Comparison of ENCODE assay signal across 1 cellular context in the genomic region with DNA sequence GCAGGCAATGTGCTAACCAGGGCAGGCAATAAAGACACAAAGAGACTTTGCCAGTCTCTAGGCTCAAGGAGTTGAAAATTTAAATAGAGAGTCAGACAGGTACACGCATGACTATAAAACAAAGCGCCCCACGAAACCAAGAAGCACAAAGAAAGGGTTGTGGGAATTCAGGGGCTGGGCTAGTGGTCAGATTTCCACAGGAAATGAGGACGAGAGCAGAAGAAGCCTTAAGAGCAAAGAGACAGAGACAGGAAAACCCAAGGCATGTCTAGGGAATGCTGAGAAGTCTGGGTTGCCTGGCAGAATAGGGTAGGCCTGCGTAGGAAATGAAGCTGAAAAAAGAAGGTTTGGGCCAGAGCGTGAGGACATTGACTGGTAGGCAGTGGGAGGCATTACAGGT.
TF ChIP-seq lines count a peak whose summit lies in the region.

No MANE protein-coding gene starts in this region.

TF ChIP-seq in SK-N-SH treated with all-trans-retinoic acid at 6 μM for 48 hours, 23 proteins besides CTCF, POLR2A, EP300 and RAD21 (continued from another document):
- TF ChIP-seq ARNTL (CRISPR knock-in tag; IDR thresholded peaks at IDR 0.05; ENCODE audit: borderline replicate concordance, low read depth), result no peak
- no peak for TF ChIP-seq CSDC2 (CRISPR knock-in tag; IDR thresholded peaks at IDR 0.05)
- TF ChIP-seq TCF4 (CRISPR knock-in tag; IDR thresholded peaks at IDR 0.05; ENCODE audit: borderline replicate concordance), result no peak
- TF ChIP-seq, protein P1, sequence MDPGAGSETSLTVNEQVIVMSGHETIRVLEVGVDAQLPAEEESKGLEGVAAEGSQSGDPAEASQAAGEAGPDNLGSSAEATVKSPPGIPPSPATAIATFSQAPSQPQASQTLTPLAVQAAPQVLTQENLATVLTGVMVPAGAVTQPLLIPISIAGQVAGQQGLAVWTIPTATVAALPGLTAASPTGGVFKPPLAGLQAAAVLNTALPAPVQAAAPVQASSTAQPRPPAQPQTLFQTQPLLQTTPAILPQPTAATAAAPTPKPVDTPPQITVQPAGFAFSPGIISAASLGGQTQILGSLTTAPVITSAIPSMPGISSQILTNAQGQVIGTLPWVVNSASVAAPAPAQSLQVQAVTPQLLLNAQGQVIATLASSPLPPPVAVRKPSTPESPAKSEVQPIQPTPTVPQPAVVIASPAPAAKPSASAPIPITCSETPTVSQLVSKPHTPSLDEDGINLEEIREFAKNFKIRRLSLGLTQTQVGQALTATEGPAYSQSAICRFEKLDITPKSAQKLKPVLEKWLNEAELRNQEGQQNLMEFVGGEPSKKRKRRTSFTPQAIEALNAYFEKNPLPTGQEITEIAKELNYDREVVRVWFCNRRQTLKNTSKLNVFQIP (CRISPR knock-in tag; IDR thresholded peaks at IDR 0.05; ENCODE audit: borderline replicate concordance, low read depth), result no peak
- no peak for TF ChIP-seq ZFP30 (CRISPR knock-in tag; IDR thresholded peaks at IDR 0.05)
- no peak for TF ChIP-seq BACH2 (CRISPR knock-in tag; IDR thresholded peaks at IDR 0.05; ENCODE audit: borderline replicate concordance)
- TF ChIP-seq ESRRG (CRISPR knock-in tag; IDR thresholded peaks at IDR 0.05), result no peak
